In genomic region chr14:101235042-101235871, GRCh38 we compare ENCODE assay signal across 7 cellular contexts.
DNase-seq lines count a peak whose midpoint lies in the region; ATAC-seq and TF ChIP-seq lines count a peak whose summit lies in the region.

No MANE protein-coding gene starts in this region.

- H3K4me3 ChIP-seq in DND-41 (ENCODE audit: low read depth in 1 of 2, low read length in 2 of 2) (no peak overlapping the region), HFF-Myc (replicated peaks; ENCODE audit: low read depth, low read length) (no peak overlapping the region), esophagus squamous epithelium (no peak overlapping the region), neural progenitor cell (no peak overlapping the region)

- H3K27ac ChIP-seq in DND-41 (ENCODE audit: low read length) (peak overlapping the region; percentile 26), esophagus squamous epithelium (no peak overlapping the region), neural progenitor cell (no peak overlapping the region)

- H3K27me3 ChIP-seq in DND-41 (ENCODE audit: insufficient read depth, low read length, poor library complexity) (peaks cover 6% of the 10 kb centered on the region), esophagus squamous epithelium (peaks cover 0 to 9% (median 0%) of the 10 kb centered on the region in 4 donors), neural progenitor cell (no peaks in the 10 kb centered on the region)

- 57 to 90% methylated on average over 13 of the region's 21 CpGs for WGBS in esophagus squamous epithelium, 2 donors

- H4K20me1 ChIP-seq in DND-41 (ENCODE audit: insufficient read depth, low read length) (no peaks in the 10 kb centered on the region), neural progenitor cell (ENCODE audit: low read depth) (no peaks in the 10 kb centered on the region)

- ATAC-seq in DND-41 (ENCODE audit: insufficient read depth, low read depth) (peak; percentile 81), HG03196 (IDR thresholded peaks at IDR 0.05; ENCODE audit: unreplicated experiment) (no peak), GM21717 (IDR thresholded peaks at IDR 0.05; ENCODE audit: unreplicated experiment) (no peak)

- peak overlapping the region; percentile 5 for H3K4me3 Mint-ChIP-seq in neural progenitor cell

- H3K4me2 ChIP-seq in DND-41 (ENCODE audit: insufficient read depth, low read length): no peak overlapping the region
- no peak overlapping the region for H3K4me2 ChIP-seq in neural progenitor cell

- intact Hi-C loops in esophagus squamous epithelium (cut with DNase I): no loop called here

- peak overlapping the region; percentile 74 for H3K27ac Mint-ChIP-seq in neural progenitor cell

- no peak overlapping the region for H3K9ac ChIP-seq in DND-41 (ENCODE audit: low read depth, low read length)
- no peak overlapping the region for H3K9ac ChIP-seq in neural progenitor cell

- H3K36me3 Mint-ChIP-seq in neural progenitor cell: no peaks in the 10 kb centered on the region

- no peaks in the 10 kb centered on the region for H3F3A ChIP-seq in neural progenitor cell (ENCODE audit: low read depth)

- H3K36me3 ChIP-seq in DND-41 (ENCODE audit: insufficient read depth, low read length) (no peaks in the 10 kb centered on the region), esophagus squamous epithelium (no peaks in the 10 kb centered on the region), neural progenitor cell (no peaks in the 10 kb centered on the region)

- no peaks in the 10 kb centered on the region for H3K9me3 Mint-ChIP-seq in neural progenitor cell

- peak; percentile 66 for DNase-seq in DND-41
- no peak for DNase-seq in HFF-Myc (ENCODE audit: extremely low read depth, low read depth)
- peak; percentile 35 for DNase-seq in SK-N-DZ (ENCODE audit: low spot score)
- DNase-seq in esophagus squamous epithelium (lab: John Stamatoyannopoulos, UW): no peak
- peak; percentile 84 for DNase-seq in neural progenitor cell (ENCODE audit: low spot score)

- peaks cover 26% of the 10 kb centered on the region for H3K4me1 Mint-ChIP-seq in neural progenitor cell

- H3K27me3 Mint-ChIP-seq in neural progenitor cell (ENCODE audit: insufficient read depth, low read depth): peaks cover 2% of the 10 kb centered on the region

- H3K79me2 ChIP-seq in DND-41 (ENCODE audit: insufficient read depth, low read length) (no peaks in the 10 kb centered on the region), neural progenitor cell (ENCODE audit: low read depth) (no peaks in the 10 kb centered on the region)

- peak; percentile 89 for TF ChIP-seq CTCF in DND-41 (IDR thresholded peaks at IDR 0.05; ENCODE audit: borderline replicate concordance, extremely low read depth, low read length, poor library complexity, severe bottlenecking)
- peak; percentile 73 for TF ChIP-seq CTCF in HFF-Myc (IDR thresholded peaks at IDR 0.05; ENCODE audit: low read depth, low read length, missing control alignments)
- TF ChIP-seq CTCF in esophagus squamous epithelium (IDR thresholded peaks at IDR 0.05): peak in 5 of 6 experiments; percentile 15 to 66 (median 45)
- TF ChIP-seq CTCF in neural progenitor cell (IDR thresholded peaks at IDR 0.05): peak; percentile 79

- TF ChIP-seq POLR2A in esophagus squamous epithelium (IDR thresholded peaks at IDR 0.05): no peak

- no peak overlapping the region for H2AFZ ChIP-seq in DND-41 (ENCODE audit: low read depth, low read length)
- no peak overlapping the region for H2AFZ ChIP-seq in neural progenitor cell (replicated peaks)

- no peaks in the 10 kb centered on the region for H3K9me3 ChIP-seq in DND-41 (ENCODE audit: insufficient read depth, low read length, severe bottlenecking)
- no peaks in the 10 kb centered on the region for H3K9me3 ChIP-seq in esophagus squamous epithelium
- H3K9me3 ChIP-seq in neural progenitor cell (ENCODE audit: low read depth): no peaks in the 10 kb centered on the region

- peaks cover 31% of the 10 kb centered on the region for H3K4me1 ChIP-seq in DND-41 (ENCODE audit: insufficient read depth, low read length)
- peaks cover 0 to 11% (median 0%) of the 10 kb centered on the region in 3 donors for H3K4me1 ChIP-seq in esophagus squamous epithelium
- H3K4me1 ChIP-seq in neural progenitor cell: peaks cover 21% of the 10 kb centered on the region

Comparison
In these comparisons a context has a peak if more than half of its experiments do, and no peak if none do; other contexts are left out.
1. DNase-seq: peak in DND-41 (single experiment), SK-N-DZ (single experiment) and neural progenitor cell (single experiment); none in HFF-Myc (single experiment) and esophagus squamous epithelium (single experiment).
2. Peak in every context shown above with its lines, with median percentiles within 50 percentile points of each other: CTCF ChIP-seq.